Comparison of ENCODE assay signal across 1 cellular context in genomic region chrX:70496491-70496890, GRCh38.
TF ChIP-seq lines count a peak whose summit lies in the region.

No MANE protein-coding gene starts in this region.

TF ChIP-seq in WTC11, 78 proteins besides CTCF, POLR2A, EP300 and RAD21 (continued from another document):
- TF ChIP-seq, protein P1, sequence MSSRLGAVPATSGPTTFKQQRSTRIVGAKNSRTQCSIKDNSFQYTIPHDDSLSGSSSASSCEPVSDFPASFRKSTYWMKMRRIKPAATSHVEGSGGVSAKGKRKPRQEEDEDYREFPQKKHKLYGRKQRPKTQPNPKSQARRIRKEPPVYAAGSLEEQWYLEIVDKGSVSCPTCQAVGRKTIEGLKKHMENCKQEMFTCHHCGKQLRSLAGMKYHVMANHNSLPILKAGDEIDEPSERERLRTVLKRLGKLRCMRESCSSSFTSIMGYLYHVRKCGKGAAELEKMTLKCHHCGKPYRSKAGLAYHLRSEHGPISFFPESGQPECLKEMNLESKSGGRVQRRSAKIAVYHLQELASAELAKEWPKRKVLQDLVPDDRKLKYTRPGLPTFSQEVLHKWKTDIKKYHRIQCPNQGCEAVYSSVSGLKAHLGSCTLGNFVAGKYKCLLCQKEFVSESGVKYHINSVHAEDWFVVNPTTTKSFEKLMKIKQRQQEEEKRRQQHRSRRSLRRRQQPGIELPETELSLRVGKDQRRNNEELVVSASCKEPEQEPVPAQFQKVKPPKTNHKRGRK (CRISPR knock-in tag; IDR thresholded peaks at IDR 0.05; ENCODE audit: borderline replicate concordance): no peak
- no peak for TF ChIP-seq TP53 (CRISPR knock-in tag; IDR thresholded peaks at IDR 0.05)
- TF ChIP-seq KAT7 (CRISPR knock-in tag; IDR thresholded peaks at IDR 0.05; ENCODE audit: borderline replicate concordance): no peak
- TF ChIP-seq, protein P2, sequence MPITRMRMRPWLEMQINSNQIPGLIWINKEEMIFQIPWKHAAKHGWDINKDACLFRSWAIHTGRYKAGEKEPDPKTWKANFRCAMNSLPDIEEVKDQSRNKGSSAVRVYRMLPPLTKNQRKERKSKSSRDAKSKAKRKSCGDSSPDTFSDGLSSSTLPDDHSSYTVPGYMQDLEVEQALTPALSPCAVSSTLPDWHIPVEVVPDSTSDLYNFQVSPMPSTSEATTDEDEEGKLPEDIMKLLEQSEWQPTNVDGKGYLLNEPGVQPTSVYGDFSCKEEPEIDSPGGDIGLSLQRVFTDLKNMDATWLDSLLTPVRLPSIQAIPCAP (CRISPR knock-in tag; IDR thresholded peaks at IDR 0.05): no peak
- TF ChIP-seq ESRRA (CRISPR knock-in tag; IDR thresholded peaks at IDR 0.05; ENCODE audit: borderline replicate concordance): no peak
- no peak for TF ChIP-seq JUN (CRISPR knock-in tag; IDR thresholded peaks at IDR 0.05)
- no peak for TF ChIP-seq ZNF416 (CRISPR knock-in tag; IDR thresholded peaks at IDR 0.05)
- TF ChIP-seq GRHL2 (CRISPR knock-in tag; IDR thresholded peaks at IDR 0.05; ENCODE audit: insufficient replicate concordance, severe bottlenecking): no peak
- TF ChIP-seq, protein P3, sequence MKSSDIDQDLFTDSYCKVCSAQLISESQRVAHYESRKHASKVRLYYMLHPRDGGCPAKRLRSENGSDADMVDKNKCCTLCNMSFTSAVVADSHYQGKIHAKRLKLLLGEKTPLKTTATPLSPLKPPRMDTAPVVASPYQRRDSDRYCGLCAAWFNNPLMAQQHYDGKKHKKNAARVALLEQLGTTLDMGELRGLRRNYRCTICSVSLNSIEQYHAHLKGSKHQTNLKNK (CRISPR knock-in tag; IDR thresholded peaks at IDR 0.05): no peak
- TF ChIP-seq ZBTB21 (CRISPR knock-in tag; IDR thresholded peaks at IDR 0.05; ENCODE audit: borderline replicate concordance): no peak
- TF ChIP-seq, protein P4, sequence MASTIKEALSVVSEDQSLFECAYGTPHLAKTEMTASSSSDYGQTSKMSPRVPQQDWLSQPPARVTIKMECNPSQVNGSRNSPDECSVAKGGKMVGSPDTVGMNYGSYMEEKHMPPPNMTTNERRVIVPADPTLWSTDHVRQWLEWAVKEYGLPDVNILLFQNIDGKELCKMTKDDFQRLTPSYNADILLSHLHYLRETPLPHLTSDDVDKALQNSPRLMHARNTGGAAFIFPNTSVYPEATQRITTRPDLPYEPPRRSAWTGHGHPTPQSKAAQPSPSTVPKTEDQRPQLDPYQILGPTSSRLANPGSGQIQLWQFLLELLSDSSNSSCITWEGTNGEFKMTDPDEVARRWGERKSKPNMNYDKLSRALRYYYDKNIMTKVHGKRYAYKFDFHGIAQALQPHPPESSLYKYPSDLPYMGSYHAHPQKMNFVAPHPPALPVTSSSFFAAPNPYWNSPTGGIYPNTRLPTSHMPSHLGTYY (CRISPR knock-in tag; IDR thresholded peaks at IDR 0.05): no peak
- no peak for TF ChIP-seq ZNF671 (CRISPR knock-in tag; IDR thresholded peaks at IDR 0.05)
- no peak for TF ChIP-seq GABPB1 (CRISPR knock-in tag; IDR thresholded peaks at IDR 0.05)
- no peak for TF ChIP-seq RORB (CRISPR knock-in tag; IDR thresholded peaks at IDR 0.05)
